ENCODE assay signal across 8 cellular contexts in the genomic region with DNA sequence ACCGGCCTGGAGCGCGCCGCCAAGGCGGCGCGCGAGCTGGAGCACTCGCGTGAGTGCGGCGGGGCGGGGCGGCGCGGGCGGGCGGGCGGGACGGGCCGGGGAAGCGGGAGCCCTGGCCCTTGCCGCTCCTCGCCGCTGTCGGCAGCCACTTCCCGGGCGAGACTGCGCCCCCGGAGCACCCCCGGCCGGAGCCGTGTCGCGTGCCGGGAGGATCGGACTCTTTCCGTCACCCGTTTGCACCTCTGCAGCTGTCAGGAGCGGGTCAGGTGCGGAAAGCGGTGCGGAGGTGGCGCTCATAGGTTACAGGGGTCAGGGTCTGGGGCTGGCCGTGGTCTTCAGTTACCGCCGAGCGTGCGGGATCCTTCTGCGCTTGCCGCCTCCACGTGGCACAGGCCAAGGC. TPM values are rescaled to one million over a fixed set of nuclear protein-coding genes. Genes with fewer than 3 reads are reported as not detected.
DNase-seq lines count a peak whose midpoint lies in the region; ATAC-seq and TF ChIP-seq lines count a peak whose summit lies in the region.
"Not testable (repeated sequence)": the region's sequence is repeated elsewhere in the genome, so short reads cannot be mapped to it uniquely, and the experiment has no call there.

No MANE protein-coding gene starts in this region.

- H3K9me3 ChIP-seq in NT2/D1 (ENCODE audit: insufficient read depth, low read length); iPS DF 6.9 (ENCODE audit: control insufficient read depth, insufficient read depth, low read length); neuronal stem cell (replicated peaks in 1 of 2; ENCODE audit: control insufficient read depth in 2 of 2, insufficient read depth in 1 of 2, low read depth in 1 of 2, low read length in 2 of 2); suprapubic skin: not testable (repeated sequence)

- not testable (repeated sequence) for H3K9me3 Mint-ChIP-seq in Calu3 (ENCODE audit: low read depth, unreplicated experiment); central memory CD8-positive, alpha-beta T cell

- peak overlapping the region; percentile 31 for H3K4me3 ChIP-seq in NT2/D1 (ENCODE audit: insufficient read length, low read depth)
- H3K4me3 ChIP-seq in iPS DF 6.9 (ENCODE audit: low read length): peak overlapping the region; percentile 92; the same call in 1 of the 2 replicates
- peak overlapping the region; percentile 58 to 84 for H3K4me3 ChIP-seq in neuronal stem cell (ENCODE audit: low read length in 2 of 2)
- peak overlapping the region; percentile 87 for H3K4me3 ChIP-seq in suprapubic skin

- intact Hi-C loops in Calu3 (cut with micrococcal nuclease; ENCODE audit: unreplicated experiment): not testable (repeated sequence)

- H2BK15ac ChIP-seq in neuronal stem cell (ENCODE audit: low read length): not testable (repeated sequence)

- H3K9ac ChIP-seq in NT2/D1 (ENCODE audit: insufficient read length, low read depth) (peak overlapping the region; percentile 51), neuronal stem cell (ENCODE audit: low read depth, low read length, poor library complexity) (peak overlapping the region; percentile 70)

- H2BK5ac ChIP-seq in neuronal stem cell (ENCODE audit: low read length): not testable (repeated sequence)

- H4K91ac ChIP-seq in neuronal stem cell (ENCODE audit: low read depth, low read length, poor library complexity): not testable (repeated sequence)

- peak overlapping the region; percentile 78 for H3K4me3 Mint-ChIP-seq in Calu3 (ENCODE audit: low read depth, unreplicated experiment)
- H3K4me3 Mint-ChIP-seq in central memory CD8-positive, alpha-beta T cell: peak overlapping the region; percentile 93

- not testable (repeated sequence) for H2BK120ac ChIP-seq in neuronal stem cell (ENCODE audit: low read depth, low read length)

- not testable (repeated sequence) for H2BK12ac ChIP-seq in neuronal stem cell (ENCODE audit: low read length)

- peaks cover 19% of the 10 kb centered on the region for H3K36me3 ChIP-seq in NT2/D1 (ENCODE audit: insufficient read depth, insufficient read length, low read length)
- not testable (repeated sequence) for H3K36me3 ChIP-seq in iPS DF 6.9 (ENCODE audit: control insufficient read depth, insufficient read depth, low read length); neuronal stem cell (replicated peaks in 1 of 2; ENCODE audit: control insufficient read depth in 2 of 2, insufficient read depth in 2 of 2, low read length in 2 of 2); suprapubic skin

- not testable (repeated sequence) for H3K27me3 Mint-ChIP-seq in Calu3 (ENCODE audit: unreplicated experiment); central memory CD8-positive, alpha-beta T cell

- H3K4me2 ChIP-seq in neuronal stem cell (ENCODE audit: insufficient read depth, low read length, poor library complexity, severe bottlenecking): peak overlapping the region; percentile 66

- H3K27me3 ChIP-seq in NT2/D1 (ENCODE audit: insufficient read depth, insufficient read length); iPS DF 6.9 (ENCODE audit: control insufficient read depth, insufficient read depth, low read length); neuronal stem cell (ENCODE audit: control insufficient read depth in 3 of 3, insufficient read depth in 3 of 3, low read depth in 1 of 3, low read length in 3 of 3); suprapubic skin: not testable (repeated sequence)

- DNase-seq in Calu3; NT2/D1 (ENCODE audit: low read depth, low spot score); central memory CD8-positive, alpha-beta T cell (ENCODE audit: low spot score in 2 of 2); iPS DF 6.9 (ENCODE audit: low read depth, low spot score); neuronal stem cell (ENCODE audit: low spot score); suprapubic skin (ENCODE audit: low spot score in 2 of 2): not testable (repeated sequence)
- peak; percentile 74 for DNase-seq in activated CD8-positive, alpha-beta memory T cell treated with anti-CD3 and anti-CD28 coated beads for 24 hours

- not testable (repeated sequence) for H3K27ac ChIP-seq in iPS DF 6.9 (ENCODE audit: low read length); neuronal stem cell (replicated peaks; ENCODE audit: low read length)
- H3K27ac ChIP-seq in suprapubic skin: peak overlapping the region; percentile 88

- peaks cover 32% of the 10 kb centered on the region for H3K36me3 Mint-ChIP-seq in Calu3 (ENCODE audit: insufficient read depth, unreplicated experiment)
- peaks cover 13% of the 10 kb centered on the region for H3K36me3 Mint-ChIP-seq in central memory CD8-positive, alpha-beta T cell (ENCODE audit: insufficient read depth)

- not testable (repeated sequence) for H2AFZ ChIP-seq in neuronal stem cell (ENCODE audit: low read length)

- not testable (repeated sequence) for H3K4me1 ChIP-seq in NT2/D1 (ENCODE audit: insufficient read depth, insufficient read length); iPS DF 6.9 (ENCODE audit: control insufficient read depth, insufficient read depth, low read length); neuronal stem cell (ENCODE audit: control insufficient read depth in 2 of 2, insufficient read depth in 1 of 2, low read depth in 1 of 2, low read length in 2 of 2)
- H3K4me1 ChIP-seq in suprapubic skin: peaks cover 16% of the 10 kb centered on the region

- no CpG with 5 or more reads among the region's 52 CpGs for WGBS in iPS DF 6.9 (ENCODE audit: insufficient coverage, insufficient read length)
- WGBS in neuronal stem cell (ENCODE audit: extremely low coverage in 2 of 2, insufficient read length in 2 of 2, insufficient replicate concordance in 1 of 2), 2 donors: no CpG with 5 or more reads among the region's 52 CpGs
- no CpG with 5 or more reads among the region's 52 CpGs for WGBS in suprapubic skin

- not testable (repeated sequence) for H3K14ac ChIP-seq in neuronal stem cell (ENCODE audit: low read length)

- not testable (repeated sequence) for H4K8ac ChIP-seq in neuronal stem cell (ENCODE audit: low read depth, low read length)

- TF ChIP-seq CTCF in Calu3 (IDR thresholded peaks at IDR 0.05; ENCODE audit: unreplicated experiment); suprapubic skin (IDR thresholded peaks at IDR 0.05): not testable (repeated sequence)

- CTCF ChIA-PET in Calu3 (lab: Charles Lee): not testable (repeated sequence)

- H3K4ac ChIP-seq in neuronal stem cell (ENCODE audit: low read length): not testable (repeated sequence)

- H3K18ac ChIP-seq in neuronal stem cell (ENCODE audit: low read length): not testable (repeated sequence)

- not testable (repeated sequence) for TF ChIP-seq POLR2A in suprapubic skin (IDR thresholded peaks at IDR 0.05)

- ATAC-seq in HG02642 (IDR thresholded peaks at IDR 0.05; ENCODE audit: poor library complexity, unreplicated experiment): peak; percentile 13
- peak; percentile 17 for ATAC-seq in central memory CD8-positive, alpha-beta T cell (replicated peaks; ENCODE audit: extremely low read depth, poor library complexity, severe bottlenecking)

- H3K27ac Mint-ChIP-seq in Calu3 (ENCODE audit: unreplicated experiment): not testable (repeated sequence)
- peak overlapping the region; percentile 90 for H3K27ac Mint-ChIP-seq in central memory CD8-positive, alpha-beta T cell (ENCODE audit: low read depth)

- not testable (repeated sequence) for H3K23ac ChIP-seq in neuronal stem cell (ENCODE audit: low read depth, low read length, poor library complexity)

- not testable (repeated sequence) for BruUV-seq in Calu3 (replicated peaks; lab: Mats Ljungman, UMichigan)

- TF ChIP-seq EP300 in suprapubic skin (IDR thresholded peaks at IDR 0.05): not testable (repeated sequence)

- not testable (repeated sequence) for H3K79me1 ChIP-seq in neuronal stem cell (ENCODE audit: low read depth, low read length)

- not testable (repeated sequence) for H2AK5ac ChIP-seq in neuronal stem cell (ENCODE audit: low read depth, low read length)

- H3K4me1 Mint-ChIP-seq in Calu3 (ENCODE audit: low read depth, unreplicated experiment): not testable (repeated sequence)
- H3K4me1 Mint-ChIP-seq in central memory CD8-positive, alpha-beta T cell: peaks cover 12% of the 10 kb centered on the region

RNA-seq across cellular contexts. Expression of gene ATAD3A, which starts 0.5 kb away (rescaled TPM):
- total RNA-seq in Calu3 (2022) (46.2 and 54.4 TPM in 2 replicates), suprapubic skin (10 to 100 TPM; 15.0 to 23.2 (median 19.7) TPM)
- polyA plus RNA-seq in neuronal stem cell (2013, experiment 1 of 2): 20.2 TPM
- 19.1 TPM for polyA plus RNA-seq in neuronal stem cell (2013, experiment 2 of 2)

RNA-seq across cellular contexts. Expression of gene TMEM240, which starts 28.0 kb away (rescaled TPM):
- total RNA-seq in Calu3 (2022) (5.0 and 5.1 TPM in 2 replicates), suprapubic skin (1 to 10 TPM in 3 of 4 donors, not detected in 1; 1.0 to 1.7 (median 1.1) TPM)
- polyA plus RNA-seq in neuronal stem cell (2013, experiment 1 of 2): 8.8 TPM
- polyA plus RNA-seq in neuronal stem cell (2013, experiment 2 of 2): 8.6 TPM

RNA-seq across cellular contexts. Expression of gene ATAD3B, which starts 40.9 kb away (rescaled TPM):
- total RNA-seq in Calu3 (2022): 46.3 and 56.4 TPM in 2 replicates
- 8.4 TPM for polyA plus RNA-seq in neuronal stem cell (2013, experiment 1 of 2)
- 8.2 TPM for polyA plus RNA-seq in neuronal stem cell (2013, experiment 2 of 2)
- total RNA-seq in suprapubic skin: 10 to 100 TPM; 18.5 to 71.9 (median 23.7) TPM

Comparison
In these comparisons a context has a peak if more than half of its experiments do, and no peak if none do; other contexts are left out.
1. H3K4me3 ChIP-seq: peak in every context shown above with its lines; median percentile 92 in iPS DF 6.9; 87 in suprapubic skin; 71 in neuronal stem cell; 31 in NT2/D1.